1 cellular context compared by ENCODE assay signal in genomic region chr2:171798156-171798815, GRCh38.
TF ChIP-seq lines count a peak whose summit lies in the region.

No MANE protein-coding gene starts in this region.

TF ChIP-seq in IMR-90, 13 proteins besides CTCF, POLR2A, EP300 and RAD21:
- peak; percentile 44; the same call in 1 of the 2 replicates for TF ChIP-seq BHLHE40 (IDR thresholded peaks at IDR 0.05; ENCODE audit: low read depth, low read length)
- TF ChIP-seq RCOR1 (IDR thresholded peaks at IDR 0.05; ENCODE audit: insufficient replicate concordance, low read length), result no peak
- peak; percentile 59; the same call in 1 of the 2 replicates for TF ChIP-seq FOS (IDR thresholded peaks at IDR 0.05; ENCODE audit: low read depth, low read length)
- no peak for TF ChIP-seq MAZ (IDR thresholded peaks at IDR 0.05; ENCODE audit: borderline replicate concordance, low read depth, low read length)
- TF ChIP-seq SMC3 (IDR thresholded peaks at IDR 0.05; ENCODE audit: low read depth, low read length), result no peak
- no peak for TF ChIP-seq MAFK (IDR thresholded peaks at IDR 0.05; ENCODE audit: low read depth, low read length)
- TF ChIP-seq CEBPB (IDR thresholded peaks at IDR 0.05; ENCODE audit: low read depth, low read length), result peak; percentile 29; the same call in 1 of the 2 replicates
- no peak for TF ChIP-seq NFE2L2 (IDR thresholded peaks at IDR 0.05; ENCODE audit: low read depth, low read length)
- TF ChIP-seq RFX5 (IDR thresholded peaks at IDR 0.05; ENCODE audit: low read depth, low read length), result no peak
- TF ChIP-seq, protein P1, sequence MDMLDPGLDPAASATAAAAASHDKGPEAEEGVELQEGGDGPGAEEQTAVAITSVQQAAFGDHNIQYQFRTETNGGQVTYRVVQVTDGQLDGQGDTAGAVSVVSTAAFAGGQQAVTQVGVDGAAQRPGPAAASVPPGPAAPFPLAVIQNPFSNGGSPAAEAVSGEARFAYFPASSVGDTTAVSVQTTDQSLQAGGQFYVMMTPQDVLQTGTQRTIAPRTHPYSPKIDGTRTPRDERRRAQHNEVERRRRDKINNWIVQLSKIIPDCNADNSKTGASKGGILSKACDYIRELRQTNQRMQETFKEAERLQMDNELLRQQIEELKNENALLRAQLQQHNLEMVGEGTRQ (IDR thresholded peaks at IDR 0.05; ENCODE audit: low read depth, low read length), result no peak
- no peak for TF ChIP-seq ELK1 (IDR thresholded peaks at IDR 0.05; ENCODE audit: borderline replicate concordance, low read depth, low read length)
- no peak for TF ChIP-seq MXI1 (IDR thresholded peaks at IDR 0.05; ENCODE audit: borderline replicate concordance, low read depth, low read length)
